ENCODE assay signal across 2 cellular contexts in the genomic region with DNA sequence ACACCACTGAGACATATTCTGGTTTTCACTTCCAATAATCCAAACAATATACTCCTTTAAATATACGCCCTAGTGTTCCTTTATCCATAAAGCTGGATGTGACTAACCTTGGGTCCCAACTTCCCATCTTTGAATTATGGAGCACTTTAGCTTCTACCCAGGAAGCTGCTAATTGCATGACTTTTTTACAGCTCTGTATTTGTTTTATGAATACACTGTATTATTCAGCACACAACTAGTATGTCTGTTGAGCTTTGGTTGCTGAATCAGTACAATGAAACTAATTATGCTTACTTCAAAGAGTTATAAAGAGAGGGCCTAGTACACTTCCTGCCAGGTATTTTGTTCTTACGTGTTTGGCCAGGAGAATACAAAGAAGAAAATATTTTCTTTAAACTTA.
TF ChIP-seq lines count a peak whose summit lies in the region.

No MANE protein-coding gene starts in this region.

TF ChIP-seq in IMR-90, 13 proteins besides CTCF, POLR2A, EP300 and RAD21 (continued from another document):
- no peak for TF ChIP-seq CEBPB (IDR thresholded peaks at IDR 0.05; ENCODE audit: low read depth, low read length)
- no peak for TF ChIP-seq NFE2L2 (IDR thresholded peaks at IDR 0.05; ENCODE audit: low read depth, low read length)
- no peak for TF ChIP-seq FOS (IDR thresholded peaks at IDR 0.05; ENCODE audit: low read depth, low read length)
- TF ChIP-seq MAZ (IDR thresholded peaks at IDR 0.05; ENCODE audit: borderline replicate concordance, low read depth, low read length), result no peak
- no peak for TF ChIP-seq MAFK (IDR thresholded peaks at IDR 0.05; ENCODE audit: low read depth, low read length)
- TF ChIP-seq, protein P1, sequence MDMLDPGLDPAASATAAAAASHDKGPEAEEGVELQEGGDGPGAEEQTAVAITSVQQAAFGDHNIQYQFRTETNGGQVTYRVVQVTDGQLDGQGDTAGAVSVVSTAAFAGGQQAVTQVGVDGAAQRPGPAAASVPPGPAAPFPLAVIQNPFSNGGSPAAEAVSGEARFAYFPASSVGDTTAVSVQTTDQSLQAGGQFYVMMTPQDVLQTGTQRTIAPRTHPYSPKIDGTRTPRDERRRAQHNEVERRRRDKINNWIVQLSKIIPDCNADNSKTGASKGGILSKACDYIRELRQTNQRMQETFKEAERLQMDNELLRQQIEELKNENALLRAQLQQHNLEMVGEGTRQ (IDR thresholded peaks at IDR 0.05; ENCODE audit: low read depth, low read length), result no peak
- TF ChIP-seq CHD1 (IDR thresholded peaks at IDR 0.05; ENCODE audit: low read depth, low read length), result no peak
- no peak for TF ChIP-seq BHLHE40 (IDR thresholded peaks at IDR 0.05; ENCODE audit: low read depth, low read length)
- no peak for TF ChIP-seq ELK1 (IDR thresholded peaks at IDR 0.05; ENCODE audit: borderline replicate concordance, low read depth, low read length)
- TF ChIP-seq SMC3 (IDR thresholded peaks at IDR 0.05; ENCODE audit: low read depth, low read length), result no peak

TF ChIP-seq in K562, 482 proteins besides CTCF, POLR2A, EP300 and RAD21 (continued from another document):
- TF ChIP-seq FOXJ3 (CRISPR knock-in tag; IDR thresholded peaks at IDR 0.05) (no peak), NR4A1 (CRISPR knock-in tag; IDR thresholded peaks at IDR 0.05) (no peak), NR4A1 (tag; IDR thresholded peaks at IDR 0.05) (no peak), ZNF583 (CRISPR knock-in tag; IDR thresholded peaks at IDR 0.05) (no peak)
TF ChIP-seq in K562: peak in this region for 0.
